Comparison of ENCODE assay signal across 2 cellular contexts in genomic region chr21:41582866-41583265, GRCh38.
TF ChIP-seq lines count a peak whose summit lies in the region.

No MANE protein-coding gene starts in this region.

TF ChIP-seq in A549, 52 proteins besides CTCF, POLR2A, EP300 and RAD21 (continued from another document):
- TF ChIP-seq HMGXB4 (CRISPR knock-in tag; IDR thresholded peaks at IDR 0.05; ENCODE audit: borderline replicate concordance) (no peak), HEYL (CRISPR knock-in tag; IDR thresholded peaks at IDR 0.05) (no peak)

TF ChIP-seq in HepG2, 621 proteins besides CTCF, POLR2A, EP300 and RAD21 (continued from another document):
- TF ChIP-seq SAFB2 (CRISPR knock-in tag; IDR thresholded peaks at IDR 0.05; ENCODE audit: borderline replicate concordance, low read depth): no peak
- no peak for TF ChIP-seq ZSCAN31 (CRISPR knock-in tag; IDR thresholded peaks at IDR 0.05; ENCODE audit: low read depth)
- no peak for TF ChIP-seq ZNF891 (CRISPR knock-in tag; IDR thresholded peaks at IDR 0.05)
- TF ChIP-seq RBM22 (optimal IDR thresholded peaks at IDR 0.05; ENCODE audit: low read length): no peak
- TF ChIP-seq ZNF12 (CRISPR knock-in tag; IDR thresholded peaks at IDR 0.05): no peak
- no peak for TF ChIP-seq PATZ1 (CRISPR knock-in tag; IDR thresholded peaks at IDR 0.05)
- no peak for TF ChIP-seq ZNF816 (CRISPR knock-in tag; IDR thresholded peaks at IDR 0.05; ENCODE audit: borderline replicate concordance)
TF ChIP-seq in HepG2: peak in this region for 0.
